In genomic region chr2:123207245-123207644, GRCh38 we compare ENCODE assay signal across 34 cellular contexts.
"Had no signal": no experiment of that assay in that cellular context is flagged by ENCODE, and none has a peak within 500 bp of the region (broad histone marks: within the 10 kb centered on the region; RNA-seq: fewer than 3 reads in every experiment).

No MANE protein-coding gene starts in this region.

- ATAC-seq: activated naive CD4-positive, alpha-beta T cell treated with anti-CD3 and anti-CD28 coated beads, Interleukin-2, amount 50 U/mL, for 72 hours; activated naive CD8-positive, alpha-beta T cell treated with anti-CD3 and anti-CD28 coated beads, Interleukin-2, amount 50 U/mL, for 24 hours; activated T-cell treated with anti-CD3 and anti-CD28 coated beads, Interleukin-2, amount 50 U/mL, for 4 hours; activated T-cell treated with anti-CD3 and anti-CD28 coated beads, Interleukin-2, amount 50 U/mL, for 72 hours; activated T-helper 17 cell treated with anti-CD3 and anti-CD28 coated beads, Interleukin-2, amount 50 U/mL, for 72 hours; body of pancreas had no signal

- H3K36me3 ChIP-seq: adrenal gland, ascending aorta, brain microvascular endothelial cell, breast epithelium, cardiac muscle cell had no signal

- H3K27ac ChIP-seq: adrenal gland, ascending aorta, body of pancreas, brain microvascular endothelial cell, breast epithelium, cardiac muscle cell had no signal

- FAIRE-seq: astrocyte, bronchial epithelial cell had no signal

- DNase-seq: activated effector memory CD4-positive, alpha-beta T cell treated with anti-CD3 and anti-CD28 coated beads, Interleukin-2, amount 50 U/mL, for 16 hours; activated effector memory CD4-positive, alpha-beta T cell treated with Interleukin-2 at 50 U/mL for 16 hours; activated gamma-delta T cell; activated gamma-delta T cell treated with Interleukin-2 at 50 U/mL for 16 hours; activated naive CD4-positive, alpha-beta T cell; activated naive CD4-positive, alpha-beta T cell treated with anti-CD3 and anti-CD28 coated beads for 36 hours; activated naive CD4-positive, alpha-beta T cell treated with anti-CD3 and anti-CD28 coated beads, Interleukin-2, amount 10 ng/mL, durations not matched to agents 7 days and 5 days; activated naive CD4-positive, alpha-beta T cell treated with anti-CD3 and anti-CD28 coated beads, Interleukin-2, amount 50 U/mL, for 16 hours; activated naive CD4-positive, alpha-beta T cell treated with Interleukin-2 at 50 U/mL for 16 hours; activated naive CD8-positive, alpha-beta T cell treated with anti-CD3 and anti-CD28 coated beads for 36 hours; activated naive CD8-positive, alpha-beta T cell treated with anti-CD3 and anti-CD28 coated beads, Interleukin-2, amount 10 ng/mL, durations not matched to agents 7 days and 5 days; activated naive CD8-positive, alpha-beta T cell treated with anti-CD3 and anti-CD28 coated beads, Interleukin-2, amount 50 U/mL, for 24 hours; activated T-cell treated with anti-CD3 and anti-CD28 coated beads, Interleukin-2, amount 50 U/mL, for 1 hour; activated T-cell treated with anti-CD3 and anti-CD28 coated beads, Interleukin-2, amount 50 U/mL, for 24 hours; activated T-cell treated with anti-CD3 and anti-CD28 coated beads, Interleukin-2, amount 50 U/mL, for 4 hours; activated T-cell treated with anti-CD3 and anti-CD28 coated beads, Interleukin-2, amount 50 U/mL, for 48 hours; activated T-cell treated with anti-CD3 and anti-CD28 coated beads, Interleukin-2, amount 50 U/mL, for 72 hours; adrenal gland; amniotic stem cell; amygdala; anterior cingulate cortex; aorta; body of pancreas; brain microvascular endothelial cell; caudate nucleus; central memory CD4-positive, alpha-beta T cell; cerebellar nuclear complex had no signal

- H3K9me3 ChIP-seq: adrenal gland, ascending aorta, body of pancreas had no signal

- H3K4me1 ChIP-seq: adrenal gland, ascending aorta, body of pancreas, breast epithelium had no signal

- H3K27me3 ChIP-seq: adrenal gland, ascending aorta, body of pancreas, brain microvascular endothelial cell, breast epithelium, cardiac muscle cell had no signal

- H3K4me3 ChIP-seq: adrenal gland, ascending aorta, body of pancreas, breast epithelium, cardiac muscle cell had no signal
